Comparison of ENCODE assay signal across 1 cellular context in the genomic region with DNA sequence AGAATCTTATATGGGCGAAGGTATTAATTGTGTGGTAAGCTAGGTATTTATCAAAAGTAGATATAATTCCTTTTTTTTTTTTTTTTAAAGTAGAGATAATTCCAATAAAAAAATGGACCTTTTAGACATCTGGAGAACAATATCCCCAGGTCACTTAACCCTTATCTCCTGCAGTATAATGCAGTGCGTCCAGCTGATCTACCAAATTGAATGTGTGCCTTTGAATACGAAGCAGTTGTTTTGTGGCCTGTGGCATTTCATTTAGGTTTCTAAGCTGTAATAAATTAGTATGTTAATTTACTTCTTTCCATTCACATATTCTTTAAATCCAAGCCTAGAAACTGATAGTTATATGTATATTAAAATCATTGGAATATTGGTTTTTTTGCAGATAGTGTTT.
TF ChIP-seq lines count a peak whose summit lies in the region.

No MANE protein-coding gene starts in this region.

TF ChIP-seq in A549, 52 proteins besides CTCF, POLR2A, EP300 and RAD21:
- TF ChIP-seq, protein P1, sequence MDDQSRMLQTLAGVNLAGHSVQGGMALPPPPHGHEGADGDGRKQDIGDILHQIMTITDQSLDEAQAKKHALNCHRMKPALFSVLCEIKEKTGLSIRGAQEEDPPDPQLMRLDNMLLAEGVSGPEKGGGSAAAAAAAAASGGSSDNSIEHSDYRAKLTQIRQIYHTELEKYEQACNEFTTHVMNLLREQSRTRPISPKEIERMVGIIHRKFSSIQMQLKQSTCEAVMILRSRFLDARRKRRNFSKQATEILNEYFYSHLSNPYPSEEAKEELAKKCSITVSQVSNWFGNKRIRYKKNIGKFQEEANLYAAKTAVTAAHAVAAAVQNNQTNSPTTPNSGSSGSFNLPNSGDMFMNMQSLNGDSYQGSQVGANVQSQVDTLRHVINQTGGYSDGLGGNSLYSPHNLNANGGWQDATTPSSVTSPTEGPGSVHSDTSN (IDR thresholded peaks at IDR 0.05), result no peak
- TF ChIP-seq RNF2 (IDR thresholded peaks at IDR 0.05; ENCODE audit: borderline replicate concordance, low read depth) (no peak), FOXS1 (CRISPR knock-in tag; IDR thresholded peaks at IDR 0.05) (no peak)
